In genomic region chr7:155852426-155853301, GRCh38 we compare ENCODE assay signal across 17 cellular contexts. TPM values are rescaled to one million over a fixed set of nuclear protein-coding genes. Genes with fewer than 3 reads are reported as not detected.
A peak's percentile ranks its signal among the peaks of the same experiment; 100 is the strongest.
DNase-seq lines count a peak whose midpoint lies in the region; ATAC-seq, FAIRE-seq and TF ChIP-seq lines count a peak whose summit lies in the region.
"Had no signal": no experiment of that assay in that cellular context is flagged by ENCODE, and none has a peak within 500 bp of the region (broad histone marks: within the 10 kb centered on the region; RNA-seq: fewer than 3 reads in every experiment).

No MANE protein-coding gene starts in this region.

- H3K27me3 ChIP-seq in bronchial epithelial cell (ENCODE audit: control insufficient read depth, insufficient read depth, low read length), result no peaks in the 10 kb centered on the region

- TF ChIP-seq CTCF in bronchial epithelial cell (IDR thresholded peaks at IDR 0.05; ENCODE audit: insufficient read depth, low read length, severe bottlenecking) (no peak), mucosa of descending colon (IDR thresholded peaks at IDR 0.05) (no peak), type B pancreatic cell (conservative IDR thresholded peaks at IDR 0.05) (no peak)

- no peaks in the 10 kb centered on the region for H3K27me3 Mint-ChIP-seq in type B pancreatic cell
- H3K27me3 Mint-ChIP-seq in T-helper 17 cell, result peaks cover 37% of the 10 kb centered on the region

- H3K36me3 Mint-ChIP-seq in type B pancreatic cell, result no peaks in the 10 kb centered on the region
- no peaks in the 10 kb centered on the region for H3K36me3 Mint-ChIP-seq in T-helper 17 cell (ENCODE audit: low read depth)

- H3K4me3 Mint-ChIP-seq in type B pancreatic cell (no peak overlapping the region), T-helper 17 cell (no peak overlapping the region)
- H3K4me3 Mint-ChIP-seq: H9 had no signal

- H3K27ac Mint-ChIP-seq in type B pancreatic cell (no peak overlapping the region), T-helper 17 cell (no peak overlapping the region)
- H3K27ac Mint-ChIP-seq: H9 had no signal

- H3K36me3 ChIP-seq in bronchial epithelial cell (ENCODE audit: control insufficient read depth, insufficient read depth, low read length), result no peaks in the 10 kb centered on the region
- no peaks in the 10 kb centered on the region for H3K36me3 ChIP-seq in mucosa of descending colon (ENCODE audit: low read depth)

- H3K4me1 Mint-ChIP-seq in type B pancreatic cell (ENCODE audit: unreplicated experiment), result no peaks in the 10 kb centered on the region
- no peaks in the 10 kb centered on the region for H3K4me1 Mint-ChIP-seq in T-helper 17 cell
- H3K4me1 Mint-ChIP-seq: H9 had no signal

- ATAC-seq in left ventricle myocardium superior (no peak), mucosa of descending colon (peak; percentile 18), T-helper 17 cell (no peak)
- ATAC-seq: K562 had no signal

- H3K4me3 ChIP-seq in bronchial epithelial cell (ENCODE audit: low read depth, low read length) (no peak overlapping the region), mucosa of descending colon (no peak overlapping the region)
- H3K4me3 ChIP-seq: K562 had no signal

- FAIRE-seq in bronchial epithelial cell (lab: Jason Lieb, UNC), result peak; percentile 43
- FAIRE-seq: GM12892, K562 had no signal

- peaks cover 4% of the 10 kb centered on the region for H3K4me1 ChIP-seq in mucosa of descending colon (ENCODE audit: low read depth)

- H3K9me3 ChIP-seq in mucosa of descending colon, result no peaks in the 10 kb centered on the region
- no peaks in the 10 kb centered on the region for H3K9me3 ChIP-seq in T-helper 17 cell (ENCODE audit: control insufficient read depth, low read length, poor library complexity, severe bottlenecking)

- intact Hi-C loops in cardiac septum (cut with DNase I), result no loop called here
- intact Hi-C loops in left ventricle myocardium superior (cut with micrococcal nuclease), result no loop called here
- intact Hi-C loops in mucosa of descending colon (cut with DNase I, micrococcal nuclease), result no loop called here

- DNase-seq in cardiac septum (ENCODE audit: low spot score) (peak; percentile 59), left ventricle myocardium superior (no peak), bronchial epithelial cell (ENCODE audit: low read depth) (no peak), mucosa of descending colon (peak in 1 of 3 donors; percentile 27), type B pancreatic cell (ENCODE audit: extremely low spot score, unreplicated experiment) (peak; percentile 34), DMS153 treated with DMSO at 0.1 percent for 48 hours (lab: John Stamatoyannopoulos, UW; ENCODE audit: unreplicated experiment) (no peak), T-helper 17 cell (no peak), EL (no peak)
- DNase-seq: C1 segment of cervical spinal cord, GF-D8, NCI-H1417 treated with DMSO at 0.1 percent for 48 hours, NCI-H2029, NCI-H510A treated with DMSO at 0.1 percent for 48 hours had no signal

- H3K9me3 Mint-ChIP-seq in type B pancreatic cell, result no peaks in the 10 kb centered on the region
- H3K9me3 Mint-ChIP-seq: H9 had no signal

RNA-seq across cellular contexts. Expression of gene SHH, which starts 40.4 kb away (rescaled TPM):
- total RNA-seq in cardiac septum (not detected), left ventricle myocardium superior (not detected), bronchial epithelial cell (0.13 TPM in 1 of 2 replicates, not detected in the other), mucosa of descending colon (1 to 10 TPM; 2.4 to 9.6 (median 6.6) TPM), type B pancreatic cell (ENCODE audit: low replicate concordance) (24.9 and 28.3 TPM in 2 replicates), T-helper 17 cell (not detected)
- total RNA-seq: A673 had no signal

Comparison
In these comparisons a context has a peak if more than half of its experiments do, and no peak if none do; other contexts are left out.
1. DNase-seq: peak in cardiac septum (single experiment) and type B pancreatic cell (single experiment); none in left ventricle myocardium superior (single experiment), bronchial epithelial cell (single experiment), DMS153 treated with DMSO at 0.1 percent for 48 hours (single experiment), T-helper 17 cell (0 of 3) and EL (single experiment).